Comparison of ENCODE assay signal across 15 cellular contexts in genomic region chr1:211309617-211310016, GRCh38.
"Had no signal": no experiment of that assay in that cellular context is flagged by ENCODE, and none has a peak within 500 bp of the region (broad histone marks: within the 10 kb centered on the region; RNA-seq: fewer than 3 reads in every experiment).

No MANE protein-coding gene starts in this region.

- H3K27me3 Mint-ChIP-seq: activated CD4-positive, alpha-beta T cell treated with anti-CD3 and anti-CD28 coated beads, Interleukin-2, amount 10 ng/mL, durations not matched to agents 7 days and 5 days; type B pancreatic cell had no signal

- H3K4me3 ChIP-seq: cardiac muscle cell, coronary artery, lung, SK-N-MC had no signal

- DNase-seq: activated CD4-positive, alpha-beta T cell treated with anti-CD3 and anti-CD28 coated beads, Interleukin-2, amount 10 ng/mL, durations not matched to agents 7 days and 5 days; activated CD4-positive, CD25-positive, alpha-beta regulatory T cell; activated gamma-delta T cell; activated T-cell treated with anti-CD3 and anti-CD28 coated beads, Interleukin-2, amount 50 U/mL, for 1 hour; effector memory CD4-positive, alpha-beta T cell; hippocampal formation; stimulated activated CD4-positive, alpha-beta T cell treated with anti-CD3 and anti-CD28 coated beads, Interleukin-12 subunit alpha, Interleukin-12 subunit beta, amount 100 ng/mL, for 4 hours; stimulated activated naive CD4-positive, alpha-beta T cell treated with Interleukin-2 at 50 U/mL for 16 hours had no signal

- H3K27me3 ChIP-seq: cardiac muscle cell had no signal

- H3K4me1 Mint-ChIP-seq: nephron had no signal

- H3K27ac Mint-ChIP-seq: activated CD4-positive, alpha-beta T cell treated with anti-CD3 and anti-CD28 coated beads, Interleukin-2, amount 10 ng/mL, durations not matched to agents 7 days and 5 days; nephron; T-helper 1 cell treated with Interleukin-12 subunit alpha and Interleukin-12 subunit beta and Interleukin-4 antibody, amounts not matched to agents 30 μg/mL and 1 μg/mL, for 36 hours; type B pancreatic cell had no signal

- H3K27ac ChIP-seq: cardiac muscle cell, coronary artery, SK-N-MC had no signal

- H3K9me3 Mint-ChIP-seq: activated CD4-positive, alpha-beta T cell treated with anti-CD3 and anti-CD28 coated beads, Interleukin-2, amount 10 ng/mL, durations not matched to agents 7 days and 5 days; nephron; T-helper 1 cell treated with Interleukin-12 subunit alpha and Interleukin-12 subunit beta and Interleukin-4 antibody, amounts not matched to agents 30 μg/mL and 1 μg/mL, for 36 hours; type B pancreatic cell had no signal

- H3K4me3 Mint-ChIP-seq: activated CD4-positive, alpha-beta T cell treated with anti-CD3 and anti-CD28 coated beads, Interleukin-2, amount 10 ng/mL, durations not matched to agents 7 days and 5 days; nephron; T-helper 1 cell treated with Interleukin-12 subunit alpha and Interleukin-12 subunit beta and Interleukin-4 antibody, amounts not matched to agents 30 μg/mL and 1 μg/mL, for 36 hours; type B pancreatic cell had no signal
